1 cellular context compared by ENCODE assay signal in the genomic region with DNA sequence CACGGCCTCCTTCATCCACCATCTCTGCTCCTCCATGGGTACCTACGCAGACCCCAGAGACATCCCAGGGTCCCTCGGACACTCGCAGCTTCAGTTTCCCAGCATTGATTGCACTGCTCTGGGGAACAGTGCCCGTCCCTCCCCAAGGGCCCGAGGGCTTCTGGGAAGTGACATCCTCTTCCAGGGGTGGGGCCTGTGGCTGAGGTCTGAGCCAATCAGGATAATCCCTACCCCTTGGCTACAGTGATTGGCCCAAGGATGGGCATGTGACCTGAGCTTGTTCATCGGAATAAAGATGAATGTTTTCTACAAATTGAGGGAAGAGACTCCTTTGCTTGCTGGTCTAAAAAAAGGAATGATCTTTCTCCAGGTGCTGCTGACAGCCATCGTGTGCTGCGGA.
TF ChIP-seq lines count a peak whose summit lies in the region.

No MANE protein-coding gene starts in this region.

TF ChIP-seq in Ishikawa, 13 proteins besides CTCF, POLR2A, EP300 and RAD21 (continued from another document):
- TF ChIP-seq, protein P1, sequence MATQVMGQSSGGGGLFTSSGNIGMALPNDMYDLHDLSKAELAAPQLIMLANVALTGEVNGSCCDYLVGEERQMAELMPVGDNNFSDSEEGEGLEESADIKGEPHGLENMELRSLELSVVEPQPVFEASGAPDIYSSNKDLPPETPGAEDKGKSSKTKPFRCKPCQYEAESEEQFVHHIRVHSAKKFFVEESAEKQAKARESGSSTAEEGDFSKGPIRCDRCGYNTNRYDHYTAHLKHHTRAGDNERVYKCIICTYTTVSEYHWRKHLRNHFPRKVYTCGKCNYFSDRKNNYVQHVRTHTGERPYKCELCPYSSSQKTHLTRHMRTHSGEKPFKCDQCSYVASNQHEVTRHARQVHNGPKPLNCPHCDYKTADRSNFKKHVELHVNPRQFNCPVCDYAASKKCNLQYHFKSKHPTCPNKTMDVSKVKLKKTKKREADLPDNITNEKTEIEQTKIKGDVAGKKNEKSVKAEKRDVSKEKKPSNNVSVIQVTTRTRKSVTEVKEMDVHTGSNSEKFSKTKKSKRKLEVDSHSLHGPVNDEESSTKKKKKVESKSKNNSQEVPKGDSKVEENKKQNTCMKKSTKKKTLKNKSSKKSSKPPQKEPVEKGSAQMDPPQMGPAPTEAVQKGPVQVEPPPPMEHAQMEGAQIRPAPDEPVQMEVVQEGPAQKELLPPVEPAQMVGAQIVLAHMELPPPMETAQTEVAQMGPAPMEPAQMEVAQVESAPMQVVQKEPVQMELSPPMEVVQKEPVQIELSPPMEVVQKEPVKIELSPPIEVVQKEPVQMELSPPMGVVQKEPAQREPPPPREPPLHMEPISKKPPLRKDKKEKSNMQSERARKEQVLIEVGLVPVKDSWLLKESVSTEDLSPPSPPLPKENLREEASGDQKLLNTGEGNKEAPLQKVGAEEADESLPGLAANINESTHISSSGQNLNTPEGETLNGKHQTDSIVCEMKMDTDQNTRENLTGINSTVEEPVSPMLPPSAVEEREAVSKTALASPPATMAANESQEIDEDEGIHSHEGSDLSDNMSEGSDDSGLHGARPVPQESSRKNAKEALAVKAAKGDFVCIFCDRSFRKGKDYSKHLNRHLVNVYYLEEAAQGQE (IDR thresholded peaks at IDR 0.05; ENCODE audit: low read depth) = no peak
TF ChIP-seq in Ishikawa: peak in this region for 1.
